8 cellular contexts compared by ENCODE assay signal in the genomic region with DNA sequence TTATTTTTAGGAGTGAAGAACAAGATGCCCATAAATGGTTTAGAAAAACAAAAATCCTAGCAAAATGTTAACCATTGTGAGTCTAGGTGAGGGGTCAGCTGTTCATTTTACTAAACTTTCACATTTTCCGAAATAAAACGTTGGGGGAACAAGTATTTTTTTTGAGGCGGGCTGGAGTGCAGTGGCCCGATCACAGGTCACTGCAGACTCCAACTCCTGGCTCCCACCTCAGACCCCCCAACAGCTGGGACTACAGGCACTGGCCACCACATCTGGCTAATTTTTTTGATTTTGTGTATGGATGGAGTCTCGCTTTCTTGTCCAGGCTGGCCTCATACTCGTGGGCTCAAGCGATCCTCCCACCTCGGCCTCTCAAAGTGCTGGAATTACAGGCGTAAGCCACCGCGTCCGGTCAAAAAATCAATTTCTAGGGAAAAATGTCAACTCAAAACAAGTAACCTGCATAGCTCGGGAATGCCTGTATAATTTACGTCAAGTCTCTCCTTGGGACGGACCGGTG. TPM values are rescaled to one million over a fixed set of nuclear protein-coding genes. Genes with fewer than 3 reads are reported as not detected.
A peak's percentile ranks its signal among the peaks of the same experiment; 100 is the strongest.
DNase-seq lines count a peak whose midpoint lies in the region; ATAC-seq and TF ChIP-seq lines count a peak whose summit lies in the region.

No MANE protein-coding gene starts in this region.

- no peak for ATAC-seq in HG03039 (IDR thresholded peaks at IDR 0.05; ENCODE audit: unreplicated experiment)

- no peak for TF ChIP-seq CTCF in fibroblast of the aortic adventitia (IDR thresholded peaks at IDR 0.05; ENCODE audit: insufficient read depth, low read length)

- peak overlapping the region; percentile 71 for H3K4me3 ChIP-seq in SJCRH30
- peak overlapping the region; percentile 70 for H3K4me3 ChIP-seq in fibroblast of the aortic adventitia (ENCODE audit: low read depth, low read length)
- peak overlapping the region; percentile 82 for H3K4me3 ChIP-seq in skeletal muscle satellite cell (ENCODE audit: low read length)

- H3K27ac ChIP-seq in SJCRH30 = peak overlapping the region; percentile 84

- H3K27ac Mint-ChIP-seq in activated T-cell treated with anti-CD3 and anti-CD28 coated beads, Interleukin-2, amount 50 U/mL, for 24 hours = peak overlapping the region; percentile 98

- H3K9ac ChIP-seq in skeletal muscle satellite cell (ENCODE audit: low read depth, low read length) = peak overlapping the region; percentile 96

- peaks cover 33% of the 10 kb centered on the region for H3K36me3 Mint-ChIP-seq in activated T-cell treated with anti-CD3 and anti-CD28 coated beads, Interleukin-2, amount 50 U/mL, for 24 hours (ENCODE audit: low read depth)

- peak overlapping the region; percentile 94 for H3K4me3 Mint-ChIP-seq in activated T-cell treated with anti-CD3 and anti-CD28 coated beads, Interleukin-2, amount 50 U/mL, for 24 hours

- no peak for DNase-seq in activated T-cell treated with anti-CD3 and anti-CD28 coated beads, Interleukin-2, amount 50 U/mL, for 24 hours
- DNase-seq in activated T-cell treated with anti-CD3 and anti-CD28 coated beads, Interleukin-2, amount 50 U/mL, for 1 hour = no peak
- DNase-seq in SJCRH30 (no peak), fibroblast of the aortic adventitia (ENCODE audit: low read depth) (no peak), NCI-H524 treated with DMSO at 0.1 percent for 48 hours (lab: John Stamatoyannopoulos, UW) (no peak), NCI-H82 treated with DMSO at 0.1 percent for 48 hours (lab: John Stamatoyannopoulos, UW; ENCODE audit: unreplicated experiment) (no peak)

- peak overlapping the region; percentile 80 for H3K4me2 ChIP-seq in skeletal muscle satellite cell (ENCODE audit: low read length)

- peaks cover 6% of the 10 kb centered on the region; the same call in 1 of the 2 replicates for H3K36me3 ChIP-seq in SJCRH30
- H3K36me3 ChIP-seq in skeletal muscle satellite cell (ENCODE audit: insufficient read depth, low read length) = peaks cover 5% of the 10 kb centered on the region

- H3K4me1 ChIP-seq in SJCRH30 (peaks cover 5% of the 10 kb centered on the region), skeletal muscle satellite cell (ENCODE audit: control insufficient read depth, insufficient read depth, low read length) (peaks cover 6% of the 10 kb centered on the region)

- H3K4me1 Mint-ChIP-seq in activated T-cell treated with anti-CD3 and anti-CD28 coated beads, Interleukin-2, amount 50 U/mL, for 24 hours (ENCODE audit: low read depth) = peaks cover 15% of the 10 kb centered on the region

- H3K27me3 Mint-ChIP-seq in activated T-cell treated with anti-CD3 and anti-CD28 coated beads, Interleukin-2, amount 50 U/mL, for 24 hours = no peaks in the 10 kb centered on the region

- no peaks in the 10 kb centered on the region for H3K9me3 Mint-ChIP-seq in activated T-cell treated with anti-CD3 and anti-CD28 coated beads, Interleukin-2, amount 50 U/mL, for 24 hours

- H3K9me3 ChIP-seq in SJCRH30 (replicated peaks) (no peaks in the 10 kb centered on the region), skeletal muscle satellite cell (replicated peaks; ENCODE audit: low read length) (no peaks in the 10 kb centered on the region)

- H3K27me3 ChIP-seq in SJCRH30 = no peaks in the 10 kb centered on the region
- H3K27me3 ChIP-seq in skeletal muscle satellite cell (ENCODE audit: control insufficient read depth, insufficient read depth, low read length) = no peaks in the 10 kb centered on the region

RNA-seq across cellular contexts. Expression of a gene that starts 0.7 kb away (rescaled TPM):
- total RNA-seq in SJCRH30 (2014; rRNA removed; shearing (Covaris generic)) = 30.9 and 37.0 TPM in 2 replicates
- total RNA-seq in fibroblast of the aortic adventitia (ENCODE audit: low replicate concordance) = 29.8 and 74.4 TPM in 2 replicates
- total RNA-seq in skeletal muscle satellite cell (2012; rRNA removed) = 20.5 TPM in 2 replicates
